17 cellular contexts compared by ENCODE assay signal in the genomic region with DNA sequence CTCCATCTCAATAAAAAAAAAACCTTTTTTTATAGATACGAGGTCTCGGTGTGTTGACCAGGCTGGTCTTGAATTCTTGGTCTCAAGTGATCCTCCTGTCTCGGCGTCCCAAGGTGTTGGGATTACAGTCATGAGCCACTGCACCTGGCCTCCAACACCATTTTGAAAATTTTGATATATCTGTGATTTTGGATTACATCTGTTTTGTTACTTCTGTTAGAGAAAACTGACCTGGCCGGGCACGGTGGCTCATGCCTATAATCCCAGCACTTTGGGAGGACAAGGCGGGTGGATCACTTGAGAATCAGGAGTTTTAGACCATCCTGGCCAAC. TPM values are rescaled to one million over a fixed set of nuclear protein-coding genes. Genes with fewer than 3 reads are reported as not detected.
DNase-seq lines count a peak whose midpoint lies in the region; ATAC-seq, FAIRE-seq and TF ChIP-seq lines count a peak whose summit lies in the region.
"Had no signal": no experiment of that assay in that cellular context is flagged by ENCODE, and none has a peak within 500 bp of the region (broad histone marks: within the 10 kb centered on the region; RNA-seq: fewer than 3 reads in every experiment).

No MANE protein-coding gene starts in this region.

- H2AFZ ChIP-seq in GM23248: no peak overlapping the region
- H2AFZ ChIP-seq in PC-3 (ENCODE audit: low read length): no peak overlapping the region
- H2AFZ ChIP-seq in fibroblast of lung (ENCODE audit: low read length): no peak overlapping the region

- WGBS in GM23248 (ENCODE audit: low coverage in 1 of 2, low lambda C conversion rate in 2 of 2, missing lambda C conversion rate in 2 of 2), 2 experiments: 73 to 75% methylated on average over 7 of the region's 7 CpGs
- 67 to 79% (median 75%) methylated on average over 7 of the region's 7 CpGs for WGBS in small intestine, 3 donors

- in situ Hi-C loops in GM23248 (cut with MboI): no loop called here

- H3K27me3 ChIP-seq in GM23248 (replicated peaks; ENCODE audit: insufficient read depth): no peaks in the 10 kb centered on the region
- no peaks in the 10 kb centered on the region for H3K27me3 ChIP-seq in PC-3 (ENCODE audit: low read length)
- no peaks in the 10 kb centered on the region for H3K27me3 ChIP-seq in fibroblast of lung (ENCODE audit: control insufficient read depth, insufficient read depth, low read length)
- H3K27me3 ChIP-seq in small intestine (ENCODE audit: control insufficient read depth in 2 of 2, insufficient read depth in 2 of 2, low read length in 2 of 2): no peaks in the 10 kb centered on the region
- H3K27me3 ChIP-seq in breast epithelium: no peaks in the 10 kb centered on the region

- POLR2A ChIA-PET in PC-3 (lab: Charles Lee; ENCODE audit: unreplicated experiment): no interaction called here
- POLR2A ChIA-PET in activated CD8-positive, alpha-beta T cell treated with anti-CD3 and anti-CD28 coated beads for 36 hours (lab: Charles Lee): interaction anchor here (0.6 kb wide), 2 partner anchors 10 to 206 kb away, joined by 3 to 5 read pairs; no protein-coding TSS in a partner anchor

- no peaks in the 10 kb centered on the region for H3K9me3 ChIP-seq in GM23248 (ENCODE audit: low read depth)
- no peaks in the 10 kb centered on the region for H3K9me3 ChIP-seq in PC-3 (ENCODE audit: low read length)
- H3K9me3 ChIP-seq in fibroblast of lung (ENCODE audit: control insufficient read depth, insufficient read depth, low read depth, low read length): no peaks in the 10 kb centered on the region
- H3K9me3 ChIP-seq in small intestine (ENCODE audit: control insufficient read depth, low read depth): no peaks in the 10 kb centered on the region
- H3K9me3 ChIP-seq in breast epithelium: no peaks in the 10 kb centered on the region

- TF ChIP-seq CTCF in PC-3 (conservative IDR thresholded peaks at IDR 0.05; ENCODE audit: low read depth, low read length) (no peak), fibroblast of lung (conservative IDR thresholded peaks at IDR 0.05 in 1 of 2, IDR thresholded peaks at IDR 0.05 in 1 of 2; ENCODE audit: low read depth in 1 of 2, low read length in 2 of 2) (no peak), breast epithelium (IDR thresholded peaks at IDR 0.05) (no peak)
- no peak for TF ChIP-seq CTCF in activated CD8-positive, alpha-beta T cell treated with anti-CD3 and anti-CD28 coated beads for 36 hours (IDR thresholded peaks at IDR 0.05)

- H3F3A ChIP-seq in GM23248 (ENCODE audit: insufficient read depth): peaks cover 38% of the 10 kb centered on the region
- H3F3A ChIP-seq in PC-3 (ENCODE audit: low read length, unreplicated experiment): no peaks in the 10 kb centered on the region

- H3K4me1 ChIP-seq in GM23248 (ENCODE audit: insufficient read depth): peaks cover 65% of the 10 kb centered on the region
- peaks cover 33% of the 10 kb centered on the region for H3K4me1 ChIP-seq in PC-3 (ENCODE audit: insufficient read depth, low read length)
- peaks cover 39% of the 10 kb centered on the region for H3K4me1 ChIP-seq in fibroblast of lung (ENCODE audit: control insufficient read depth, extremely low read depth, insufficient read depth, low read length)
- H3K4me1 ChIP-seq in small intestine (ENCODE audit: control insufficient read depth in 2 of 2, insufficient read depth in 1 of 2, low read depth in 1 of 2, low read length in 1 of 2): peaks cover 0 to 4% of the 10 kb centered on the region in 2 donors
- H3K4me1 ChIP-seq in breast epithelium: peaks cover 0 to 4% of the 10 kb centered on the region in 2 donors

- no peaks in the 10 kb centered on the region for H3K79me2 ChIP-seq in GM23248 (ENCODE audit: insufficient read depth)
- no peaks in the 10 kb centered on the region for H3K79me2 ChIP-seq in PC-3 (ENCODE audit: low read length)
- no peaks in the 10 kb centered on the region for H3K79me2 ChIP-seq in fibroblast of lung (ENCODE audit: control insufficient read depth, insufficient read depth, low read length)

- BruUV-seq in PC-3 (replicated peaks; lab: Mats Ljungman, UMichigan): no TSS peak

- no peaks in the 10 kb centered on the region for H3K36me3 Mint-ChIP-seq in stimulated activated memory B cell treated with anti-CD40 and anti-IgM and Interleukin-4, amounts not matched to agents 10 μg/mL and 1 μg/mL and 100 μg/mL, for 72 hours
- H3K36me3 Mint-ChIP-seq in activated CD8-positive, alpha-beta T cell treated with anti-CD3 and anti-CD28 coated beads for 36 hours (ENCODE audit: low read depth): no peaks in the 10 kb centered on the region
- H3K36me3 Mint-ChIP-seq: CD8-positive, alpha-beta memory T cell had no signal

- H3K4me1 Mint-ChIP-seq in stimulated activated memory B cell treated with anti-CD40 and anti-IgM and Interleukin-4, amounts not matched to agents 10 μg/mL and 1 μg/mL and 100 μg/mL, for 72 hours: peaks cover 53% of the 10 kb centered on the region
- H3K4me1 Mint-ChIP-seq in activated CD8-positive, alpha-beta T cell treated with anti-CD3 and anti-CD28 coated beads for 36 hours (ENCODE audit: low read depth): peaks cover 39% of the 10 kb centered on the region

- no peak for TF ChIP-seq POLR2A in breast epithelium (IDR thresholded peaks at IDR 0.05)

- peaks cover 17% of the 10 kb centered on the region for H3K27me3 Mint-ChIP-seq in stimulated activated memory B cell treated with anti-CD40 and anti-IgM and Interleukin-4, amounts not matched to agents 10 μg/mL and 1 μg/mL and 100 μg/mL, for 72 hours
- H3K27me3 Mint-ChIP-seq in activated CD8-positive, alpha-beta T cell treated with anti-CD3 and anti-CD28 coated beads for 36 hours: peaks cover 13% of the 10 kb centered on the region

- intact Hi-C loops in PC-3 (cut with micrococcal nuclease): no loop called here
- intact Hi-C loops in activated CD8-positive, alpha-beta T cell treated with anti-CD3 and anti-CD28 coated beads for 36 hours (cut with micrococcal nuclease): no loop called here
- intact Hi-C loops in breast epithelium (cut with DNase I; ENCODE audit: low total_unique reads): no loop called here

- no peaks in the 10 kb centered on the region for H4K20me1 ChIP-seq in GM23248 (ENCODE audit: insufficient read depth)
- H4K20me1 ChIP-seq in PC-3 (ENCODE audit: low read length): no peaks in the 10 kb centered on the region
- H4K20me1 ChIP-seq in fibroblast of lung (ENCODE audit: control insufficient read depth, extremely low read depth, insufficient read depth, low read length): no peaks in the 10 kb centered on the region

- no peak for ATAC-seq in PC-3
- ATAC-seq in stimulated activated memory B cell treated with anti-CD40 and anti-IgM and Interleukin-4, amounts not matched to agents 10 μg/mL and 1 μg/mL and 100 μg/mL, for 72 hours: no peak
- ATAC-seq in activated CD8-positive, alpha-beta T cell treated with anti-CD3 and anti-CD28 coated beads for 36 hours: no peak
- no peak for ATAC-seq in HG02588 (IDR thresholded peaks at IDR 0.05; ENCODE audit: unreplicated experiment)

- no peak for FAIRE-seq in small intestine (lab: Jason Lieb, UNC)

- H3K4me2 ChIP-seq in GM23248 (ENCODE audit: unreplicated experiment): no peak overlapping the region
- H3K4me2 ChIP-seq in PC-3 (ENCODE audit: low read length): no peak overlapping the region
- H3K4me2 ChIP-seq in fibroblast of lung (ENCODE audit: extremely low read depth, insufficient read depth, low read length): peak overlapping the region; percentile 20

- H3K9ac ChIP-seq in GM23248 (peak overlapping the region; percentile 56; the same call in 1 of the 2 replicates), PC-3 (ENCODE audit: low read length) (no peak overlapping the region), fibroblast of lung (ENCODE audit: insufficient read depth, low read length) (no peak overlapping the region)

- no peak overlapping the region for H3K4me3 Mint-ChIP-seq in stimulated activated memory B cell treated with anti-CD40 and anti-IgM and Interleukin-4, amounts not matched to agents 10 μg/mL and 1 μg/mL and 100 μg/mL, for 72 hours
- H3K4me3 Mint-ChIP-seq in activated CD8-positive, alpha-beta T cell treated with anti-CD3 and anti-CD28 coated beads for 36 hours: no peak overlapping the region
- H3K4me3 Mint-ChIP-seq: H9 had no signal

- peak overlapping the region; percentile 62 for H3K27ac ChIP-seq in GM23248
- H3K27ac ChIP-seq in PC-3 (ENCODE audit: low read length): peak overlapping the region; percentile 75
- peak overlapping the region; percentile 75 for H3K27ac ChIP-seq in fibroblast of lung (ENCODE audit: insufficient read depth, low read length)
- H3K27ac ChIP-seq in small intestine (ENCODE audit: low read depth in 1 of 2, low read length in 1 of 2): no peak overlapping the region
- H3K27ac ChIP-seq in breast epithelium: peak overlapping the region in 1 of 2 donors; percentile 25

- no peaks in the 10 kb centered on the region for H3K9me2 ChIP-seq in GM23248 (ENCODE audit: insufficient read depth)
- no peaks in the 10 kb centered on the region for H3K9me2 ChIP-seq in PC-3 (replicated peaks; ENCODE audit: low read length)

- H3K36me3 ChIP-seq in GM23248 (ENCODE audit: low read depth) (no peaks in the 10 kb centered on the region), PC-3 (ENCODE audit: low read depth, low read length) (no peaks in the 10 kb centered on the region), fibroblast of lung (ENCODE audit: control insufficient read depth, insufficient read depth, low read length) (no peaks in the 10 kb centered on the region), small intestine (ENCODE audit: control insufficient read depth in 2 of 2, insufficient read depth in 2 of 2, low read length in 2 of 2) (no peaks in the 10 kb centered on the region), breast epithelium (no peaks in the 10 kb centered on the region)

- H3K9me3 Mint-ChIP-seq in stimulated activated memory B cell treated with anti-CD40 and anti-IgM and Interleukin-4, amounts not matched to agents 10 μg/mL and 1 μg/mL and 100 μg/mL, for 72 hours: no peaks in the 10 kb centered on the region
- H3K9me3 Mint-ChIP-seq in activated CD8-positive, alpha-beta T cell treated with anti-CD3 and anti-CD28 coated beads for 36 hours: no peaks in the 10 kb centered on the region
- H3K9me3 Mint-ChIP-seq: CD8-positive, alpha-beta memory T cell; H9 had no signal

- CTCF ChIA-PET in PC-3 (lab: Charles Lee): no interaction called here
- CTCF ChIA-PET in activated CD8-positive, alpha-beta T cell treated with anti-CD3 and anti-CD28 coated beads for 36 hours (lab: Charles Lee): interaction anchor here (1.4 to 1.8 kb wide), 2 partner anchors 8 to 399 kb away, joined by 5 to 7 read pairs; no protein-coding TSS in a partner anchor

- H3K4me3 ChIP-seq in GM23248 (no peak overlapping the region), PC-3 (ENCODE audit: low read length) (no peak overlapping the region), fibroblast of lung (replicated peaks in 1 of 4; ENCODE audit: control extremely low read depth in 1 of 4, insufficient read depth in 1 of 4, low read depth in 3 of 4, low read length in 4 of 4) (no peak overlapping the region), small intestine (ENCODE audit: low read depth in 1 of 2, low read length in 2 of 2) (no peak overlapping the region), breast epithelium (no peak overlapping the region)
- H3K4me3 ChIP-seq: SK-N-MC had no signal

- DNase-seq in GM23248 (no peak), PC-3 (no peak), fibroblast of lung (ENCODE audit: low read depth in 2 of 2) (no peak), small intestine (no peak), breast epithelium (ENCODE audit: low spot score in 2 of 2) (no peak)
- DNase-seq in activated CD8-positive, alpha-beta T cell treated with anti-CD3 and anti-CD28 coated beads for 36 hours: no peak
- DNase-seq: CD8-positive, alpha-beta memory T cell; H9; KBM-7; NCI-H1092; NCI-H1694; NCI-H2107; NCI-H345; NCI-H526 treated with DMSO at 0.1 percent for 48 hours had no signal

- H3K27ac Mint-ChIP-seq in stimulated activated memory B cell treated with anti-CD40 and anti-IgM and Interleukin-4, amounts not matched to agents 10 μg/mL and 1 μg/mL and 100 μg/mL, for 72 hours: peak overlapping the region; percentile 65
- H3K27ac Mint-ChIP-seq in activated CD8-positive, alpha-beta T cell treated with anti-CD3 and anti-CD28 coated beads for 36 hours: no peak overlapping the region

RNA-seq across cellular contexts. Expression of a gene that starts 18.6 kb away (rescaled TPM):
- total RNA-seq in GM23248 (2014; rRNA removed; shearing (Covaris generic)): 8.5 and 20.6 TPM in 2 replicates
- 11.9 and 12.8 TPM in 2 replicates for polyA plus RNA-seq in GM23248 (2016; fragmentation: Nextera tagmentation; extraction: Ambion mirVana)
- 10.2 and 10.9 TPM in 2 replicates for total RNA-seq in PC-3 (2014; rRNA removed)
- total RNA-seq in fibroblast of lung: 1.8 and 6.8 TPM in 2 replicates
- polyA plus RNA-seq in fibroblast of lung: 6.6 and 12.6 TPM in 2 replicates
- polyA plus RNA-seq in fibroblast of lung (2012): 4.3 and 7.5 TPM in 2 replicates
- 1.8 and 2.9 TPM in 2 replicates for polyA minus RNA-seq in fibroblast of lung (ENCODE audit: low replicate concordance)
- 10 to 100 TPM in 1 of 3 donors, 1 to 10 TPM in 2; 1.4 to 14.3 (median 2.9) TPM for polyA plus RNA-seq in small intestine
- 10 to 100 TPM; 53.1 to 57.7 TPM for total RNA-seq in activated CD8-positive, alpha-beta T cell treated with anti-CD3 and anti-CD28 coated beads for 36 hours
- 1 to 10 TPM in 1 of 3 donors, under 1 TPM in 2; 0.16 to 1.6 (median 0.33) TPM for total RNA-seq in breast epithelium

Comparison
In these comparisons a context has a peak if more than half of its experiments do, and no peak if none do; other contexts are left out.
1. H3K27ac ChIP-seq: peak in GM23248 (single experiment), PC-3 (single experiment) and fibroblast of lung (single experiment); none in small intestine (0 of 2).